Comparison of ENCODE assay signal across 18 cellular contexts in the genomic region with DNA sequence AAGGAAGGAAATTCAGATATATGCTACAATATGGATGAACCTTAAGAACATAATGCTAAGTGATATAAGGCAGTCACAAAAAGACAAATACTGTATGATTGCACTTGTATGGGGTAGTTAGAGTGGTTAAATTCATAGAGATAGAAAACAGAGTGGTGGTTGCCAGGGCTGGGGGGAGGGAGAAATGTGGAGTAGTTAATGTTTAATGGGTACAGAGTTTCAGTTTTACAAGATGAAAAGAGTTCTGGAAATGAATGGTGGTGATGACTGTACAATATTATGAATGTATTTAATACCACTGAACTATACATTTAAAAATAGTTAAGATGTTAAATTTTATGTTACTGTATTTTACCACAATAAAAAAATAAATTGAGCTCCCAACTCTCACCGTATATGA.
DNase-seq lines count a peak whose midpoint lies in the region; ATAC-seq, FAIRE-seq and TF ChIP-seq lines count a peak whose summit lies in the region.
"Had no signal": no experiment of that assay in that cellular context is flagged by ENCODE, and none has a peak within 500 bp of the region (broad histone marks: within the 10 kb centered on the region; RNA-seq: fewer than 3 reads in every experiment).

No MANE protein-coding gene starts in this region.

- peaks cover 2% of the 10 kb centered on the region for H3K4me1 Mint-ChIP-seq in astrocyte (ENCODE audit: low read depth, unreplicated experiment)
- peaks cover 22% of the 10 kb centered on the region for H3K4me1 Mint-ChIP-seq in Calu3 (ENCODE audit: low read depth, unreplicated experiment)
- H3K4me1 Mint-ChIP-seq: CD14-positive monocyte had no signal

- no peak overlapping the region for H3K27ac ChIP-seq in astrocyte (ENCODE audit: low read depth, low read length)
- no peak overlapping the region for H3K27ac ChIP-seq in HepG2 (ENCODE audit: extremely low read length, insufficient read depth, low read length)
- H3K27ac ChIP-seq: HL-60 had no signal

- CTCF ChIA-PET in HepG2 (lab: Yijun Ruan, JAX; ENCODE audit: low intra/inter-chr PET ratio, low total read pairs): no interaction called here
- CTCF ChIA-PET in Calu3 (lab: Charles Lee): interaction anchor here (1.1 kb wide), 1 partner anchor 43 kb away, joined by 3 read pairs; no protein-coding TSS in a partner anchor

- H3K27me3 Mint-ChIP-seq in astrocyte (ENCODE audit: low read depth, unreplicated experiment): peaks cover 4% of the 10 kb centered on the region
- no peaks in the 10 kb centered on the region for H3K27me3 Mint-ChIP-seq in Calu3 (ENCODE audit: unreplicated experiment)

- H4K20me1 ChIP-seq in astrocyte (ENCODE audit: insufficient read depth, low read length) (no peaks in the 10 kb centered on the region), HepG2 (ENCODE audit: insufficient read depth, low read length) (no peaks in the 10 kb centered on the region)

- no peaks in the 10 kb centered on the region for H3K36me3 Mint-ChIP-seq in astrocyte (ENCODE audit: low read depth, unreplicated experiment)
- peaks cover 5% of the 10 kb centered on the region for H3K36me3 Mint-ChIP-seq in Calu3 (ENCODE audit: insufficient read depth, unreplicated experiment)
- H3K36me3 Mint-ChIP-seq: CD14-positive monocyte; CD8-positive, alpha-beta T cell had no signal

- no peak for TF ChIP-seq POLR2A in HepG2 (IDR thresholded peaks at IDR 0.05; ENCODE audit: insufficient read depth in 1 of 2, low read depth in 2 of 2, low read length in 2 of 2)

- 92% methylated on average over 1 of the region's 1 CpG for WGBS in HepG2 (ENCODE audit: low lambda C conversion rate)

- no peaks in the 10 kb centered on the region for H3K4me1 ChIP-seq in astrocyte (ENCODE audit: insufficient read depth, low read length)
- peaks cover 32% of the 10 kb centered on the region for H3K4me1 ChIP-seq in HepG2 (ENCODE audit: insufficient read depth, low read length)
- H3K4me1 ChIP-seq: Caco-2 had no signal

- H3K36me3 ChIP-seq in astrocyte (ENCODE audit: insufficient read depth, low read length) (no peaks in the 10 kb centered on the region), HepG2 (replicated peaks in 1 of 2; ENCODE audit: control insufficient read depth in 1 of 2, insufficient read depth in 2 of 2, low read length in 2 of 2) (no peaks in the 10 kb centered on the region)

- H3K4me2 ChIP-seq in astrocyte (ENCODE audit: low read length): no peak overlapping the region
- no peak overlapping the region; the same call in 1 of the 2 replicates for H3K4me2 ChIP-seq in HepG2 (ENCODE audit: low read depth, low read length)

- H3K79me2 ChIP-seq in astrocyte (ENCODE audit: insufficient read depth, low read length) (no peaks in the 10 kb centered on the region), HepG2 (ENCODE audit: insufficient read depth, low read length) (no peaks in the 10 kb centered on the region)

- in situ Hi-C loops in HepG2 (cut with HindIII; ENCODE audit: extremely low pct_ligation_motif_present, low pct_unique_long_range_greater_than_20kb): no loop called here

- H3K4me3 ChIP-seq in astrocyte (ENCODE audit: insufficient read depth, low read depth, low read length) (no peak overlapping the region), HepG2 (replicated peaks in 1 of 3; ENCODE audit: insufficient read depth in 1 of 3, low read depth in 2 of 3, low read length in 3 of 3) (no peak overlapping the region)
- H3K4me3 ChIP-seq: GM12878 had no signal

- no peaks in the 10 kb centered on the region for H3K27me3 ChIP-seq in astrocyte (ENCODE audit: insufficient read depth, low read length)
- no peaks in the 10 kb centered on the region for H3K27me3 ChIP-seq in HepG2 (ENCODE audit: control insufficient read depth in 1 of 2, insufficient read depth in 2 of 2, low read length in 2 of 2)

- ATAC-seq in GM19463 (IDR thresholded peaks at IDR 0.05; ENCODE audit: unreplicated experiment) (peak; percentile 51), HepG2 (peak; percentile 78), GM19395 (IDR thresholded peaks at IDR 0.05; ENCODE audit: unreplicated experiment) (no peak)
- ATAC-seq: CD8-positive, alpha-beta T cell; GM12878 had no signal

- H3K27ac Mint-ChIP-seq in astrocyte (ENCODE audit: unreplicated experiment) (peak overlapping the region; percentile 7), Calu3 (ENCODE audit: unreplicated experiment) (no peak overlapping the region)
- H3K27ac Mint-ChIP-seq: CD14-positive monocyte; CD8-positive, alpha-beta T cell; H9 had no signal

- TF ChIP-seq CTCF in astrocyte (IDR thresholded peaks at IDR 0.05; ENCODE audit: insufficient read depth, low read depth, low read length): no peak
- no peak for TF ChIP-seq CTCF in HepG2 (CRISPR knock-in tag; IDR thresholded peaks at IDR 0.05)
- no peak for TF ChIP-seq CTCF in Calu3 (IDR thresholded peaks at IDR 0.05; ENCODE audit: unreplicated experiment)

- no peak for TF ChIP-seq EP300 in HepG2 (IDR thresholded peaks at IDR 0.05; ENCODE audit: low read depth in 2 of 2, low read length in 2 of 2)
- TF ChIP-seq EP300 in HepG2 (CRISPR knock-in tag; IDR thresholded peaks at IDR 0.05; ENCODE audit: borderline replicate concordance): no peak

- H3K9me3 ChIP-seq in astrocyte (ENCODE audit: insufficient read depth, low read depth, low read length) (no peaks in the 10 kb centered on the region), HepG2 (ENCODE audit: low read length) (no peaks in the 10 kb centered on the region)
- H3K9me3 ChIP-seq: Caco-2 had no signal

- intact Hi-C loops in HepG2 (cut with micrococcal nuclease; ENCODE audit: unreplicated experiment) (no loop called here), Calu3 (cut with micrococcal nuclease; ENCODE audit: unreplicated experiment) (no loop called here)

- no peak for FAIRE-seq in astrocyte (lab: Jason Lieb, UNC)
- no peak for FAIRE-seq in HepG2 (lab: Jason Lieb, UNC)
- FAIRE-seq: GM12878, GM18507 had no signal

- H3K4me3 Mint-ChIP-seq in astrocyte (ENCODE audit: unreplicated experiment): no peak overlapping the region
- no peak overlapping the region for H3K4me3 Mint-ChIP-seq in Calu3 (ENCODE audit: low read depth, unreplicated experiment)
- H3K4me3 Mint-ChIP-seq: CD14-positive monocyte; CD8-positive, alpha-beta T cell; H9 had no signal

- H3K9ac ChIP-seq in astrocyte (ENCODE audit: low read length) (no peak overlapping the region), HepG2 (ENCODE audit: insufficient read depth, low read depth, low read length) (no peak overlapping the region)

- no peak overlapping the region for H2AFZ ChIP-seq in astrocyte (ENCODE audit: low read depth, low read length)
- H2AFZ ChIP-seq in HepG2 (ENCODE audit: low read length): no peak overlapping the region

- BruUV-seq in HepG2 (replicated peaks; lab: Mats Ljungman, UMichigan) (no TSS peak), Calu3 (replicated peaks; lab: Mats Ljungman, UMichigan) (no TSS peak)

- POLR2A ChIA-PET in HepG2 (lab: Yijun Ruan, JAX): no interaction called here

- DNase-seq in astrocyte (ENCODE audit: low read depth) (no peak), HepG2 (ENCODE audit: low spot score) (peak; percentile 59), Calu3 (no peak), NCI-H2081 (lab: John Stamatoyannopoulos, UW) (no peak), hippocampal formation (lab: John Stamatoyannopoulos, UW) (no peak)
- DNase-seq: Caco-2; CD8-positive, alpha-beta T cell; DMS79; GOT3; H9; IMR-90; KBM-7 had no signal

- no peak for TF ChIP-seq RAD21 in HepG2 (CRISPR knock-in tag; IDR thresholded peaks at IDR 0.05)

- H3K9me3 Mint-ChIP-seq in astrocyte (ENCODE audit: unreplicated experiment): no peaks in the 10 kb centered on the region
- H3K9me3 Mint-ChIP-seq in Calu3 (ENCODE audit: low read depth, unreplicated experiment): no peaks in the 10 kb centered on the region
- H3K9me3 Mint-ChIP-seq: H9 had no signal

TF ChIP-seq in HepG2, 621 proteins besides CTCF, POLR2A, EP300 and RAD21 (continues in another document):
- TF ChIP-seq GATAD2A (CRISPR knock-in tag; IDR thresholded peaks at IDR 0.05) (peak; percentile 23; the same call in 1 of the 2 replicates), ZSCAN9 (CRISPR knock-in tag; IDR thresholded peaks at IDR 0.05; ENCODE audit: borderline replicate concordance) (0 out of 2 replicates have a peak, but pooled peaks have one; percentile 27), ZGPAT (CRISPR knock-in tag; IDR thresholded peaks at IDR 0.05) (0 out of 2 replicates have a peak, but pooled peaks have one; percentile 18), SIN3B (IDR thresholded peaks at IDR 0.05; ENCODE audit: low read length) (no peak), NCOA2 (CRISPR knock-in tag; IDR thresholded peaks at IDR 0.05) (peak; percentile 19; the same call in 1 of the 2 replicates), SOX5 (CRISPR knock-in tag; IDR thresholded peaks at IDR 0.05; ENCODE audit: borderline replicate concordance) (peak; percentile 11; the same call in 1 of the 2 replicates)
